Comparison of ENCODE assay signal across 8 cellular contexts in the genomic region with DNA sequence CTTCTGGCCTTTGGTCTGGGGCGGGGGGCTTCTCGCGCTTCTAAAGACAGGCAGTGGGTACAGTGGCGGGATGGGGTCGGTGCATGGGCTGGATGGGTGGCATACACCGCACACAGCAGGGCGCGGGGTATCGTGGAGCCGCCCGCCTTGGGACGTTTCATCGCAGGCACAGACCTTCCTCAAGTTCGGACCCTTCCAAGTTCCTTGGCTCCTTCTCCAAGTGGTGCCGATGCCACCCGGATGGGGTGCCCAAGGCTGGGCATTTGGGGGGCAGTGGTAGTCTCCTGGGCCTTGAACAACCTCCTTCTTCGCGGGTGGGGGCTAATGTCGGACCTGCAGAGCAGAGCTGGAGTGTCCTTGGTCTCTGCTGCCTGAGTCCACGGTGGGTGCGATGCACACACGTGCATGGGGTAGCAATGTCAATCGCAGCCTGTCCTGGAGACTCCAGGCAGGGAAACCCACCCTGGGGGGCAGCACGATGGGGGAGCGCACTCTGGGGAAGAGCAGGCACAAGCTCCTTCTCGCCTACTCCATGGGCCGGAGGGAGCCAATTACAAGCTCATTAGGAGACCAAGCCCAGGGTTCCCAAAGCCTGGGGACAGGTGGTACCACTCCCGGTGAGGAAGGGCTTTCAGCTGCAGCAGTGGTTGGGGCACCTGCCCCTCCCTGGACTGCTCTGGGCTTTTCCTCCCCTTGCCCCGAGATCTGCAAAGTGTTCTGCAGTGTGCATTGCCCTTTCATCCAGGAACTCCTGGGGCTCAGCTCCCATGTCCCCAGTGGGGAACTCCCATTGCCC. TPM values are rescaled to one million over a fixed set of nuclear protein-coding genes. Genes with fewer than 3 reads are reported as not detected.
A peak's percentile ranks its signal among the peaks of the same experiment; 100 is the strongest.
DNase-seq lines count a peak whose midpoint lies in the region; ATAC-seq, FAIRE-seq and TF ChIP-seq lines count a peak whose summit lies in the region.

No MANE protein-coding gene starts in this region.

- H3K4me1 Mint-ChIP-seq in Caco-2 (ENCODE audit: low read depth, unreplicated experiment) (peaks cover 29% of the 10 kb centered on the region), progenitor cell of endocrine pancreas (ENCODE audit: low read depth) (peaks cover 19% of the 10 kb centered on the region)

- H3K36me3 Mint-ChIP-seq in Caco-2 (ENCODE audit: insufficient read depth, unreplicated experiment) (peaks cover 27% of the 10 kb centered on the region), progenitor cell of endocrine pancreas (ENCODE audit: insufficient read depth) (no peaks in the 10 kb centered on the region)

- H3K27ac Mint-ChIP-seq in Caco-2 (ENCODE audit: unreplicated experiment), result peak overlapping the region; percentile 69
- H3K27ac Mint-ChIP-seq in progenitor cell of endocrine pancreas, result no peak overlapping the region

- DNase-seq in Caco-2 (no peak), OCI-M1 (lab: John Stamatoyannopoulos, UW) (peak; percentile 17), esophagus squamous epithelium (lab: John Stamatoyannopoulos, UW) (no peak), progenitor cell of endocrine pancreas (ENCODE audit: low spot score, unreplicated experiment) (no peak), kidney tubule cell (ENCODE audit: low spot score) (no peak), D721Med (ENCODE audit: insufficient read length, low spot score) (no peak), ACHN (no peak)

- peak overlapping the region; percentile 88 to 95 (median 92) for H3K27ac ChIP-seq in esophagus squamous epithelium

- no peak for FAIRE-seq in D721Med (lab: Jason Lieb, UNC)

- H3K4me1 ChIP-seq in Caco-2 (peaks cover 35% of the 10 kb centered on the region), esophagus squamous epithelium (peaks cover 86 to 95% (median 86%) of the 10 kb centered on the region in 3 donors)

- H3K27me3 ChIP-seq in Caco-2 (replicated peaks; ENCODE audit: control insufficient read depth, insufficient read depth, low read length) (no peaks in the 10 kb centered on the region), esophagus squamous epithelium (no peaks in the 10 kb centered on the region)

- H3K27me3 Mint-ChIP-seq in Caco-2 (ENCODE audit: insufficient read depth, unreplicated experiment) (no peaks in the 10 kb centered on the region), progenitor cell of endocrine pancreas (no peaks in the 10 kb centered on the region)

- BruUV-seq in Caco-2 (replicated peaks; lab: Mats Ljungman, UMichigan), result no TSS peak

- intact Hi-C loops in Caco-2 (cut with micrococcal nuclease; ENCODE audit: unreplicated experiment) (no loop called here), esophagus squamous epithelium (cut with DNase I) (no loop called here)

- TF ChIP-seq CTCF in Caco-2 (IDR thresholded peaks at IDR 0.05; ENCODE audit: insufficient read depth in 1 of 2, low read depth in 1 of 2, low read length in 1 of 2, severe bottlenecking in 1 of 2, unreplicated experiment in 1 of 2), result no peak
- TF ChIP-seq CTCF in esophagus squamous epithelium (IDR thresholded peaks at IDR 0.05), result no peak
- TF ChIP-seq CTCF in progenitor cell of endocrine pancreas (IDR thresholded peaks at IDR 0.05; ENCODE audit: unreplicated experiment), result no peak
- TF ChIP-seq CTCF in D721Med (IDR thresholded peaks at IDR 0.05; ENCODE audit: insufficient read depth, missing control alignments), result no peak

- H3K4me3 Mint-ChIP-seq in Caco-2 (ENCODE audit: unreplicated experiment), result peak overlapping the region; percentile 76
- H3K4me3 Mint-ChIP-seq in progenitor cell of endocrine pancreas (ENCODE audit: low read depth), result peak overlapping the region; percentile 74

- no peak for ATAC-seq in HG02588 (IDR thresholded peaks at IDR 0.05; ENCODE audit: unreplicated experiment)

- in situ Hi-C loops in ACHN (cut with HindIII; ENCODE audit: low pct_ligation_motif_present, low pct_unique_long_range_greater_than_20kb, low sequenced_read_pairs), result no loop called here

- CTCF ChIA-PET in Caco-2 (lab: Charles Lee), result interaction anchor here (1.2 kb wide), 1 partner anchor 85 kb away, joined by 3 read pairs; no protein-coding TSS in a partner anchor

- no peak for TF ChIP-seq POLR2A in esophagus squamous epithelium (IDR thresholded peaks at IDR 0.05)

- no peaks in the 10 kb centered on the region for H3K9me3 Mint-ChIP-seq in Caco-2 (ENCODE audit: unreplicated experiment)
- no peaks in the 10 kb centered on the region for H3K9me3 Mint-ChIP-seq in progenitor cell of endocrine pancreas (ENCODE audit: low read depth)

- POLR2A ChIA-PET in Caco-2 (lab: Charles Lee), result no interaction called here

- H3K9me3 ChIP-seq in Caco-2 (no peaks in the 10 kb centered on the region), esophagus squamous epithelium (no peaks in the 10 kb centered on the region)

- WGBS in esophagus squamous epithelium, 2 donors, result 78% methylated on average over 7 of the region's 29 CpGs; no CpG with 5 or more reads in 1 of the 2 donors

- peaks cover 2% of the 10 kb centered on the region; the same call in 1 of the 2 replicates for H3K36me3 ChIP-seq in Caco-2 (ENCODE audit: control insufficient read depth, insufficient read depth, low read length)
- peaks cover 0 to 8% (median 0%) of the 10 kb centered on the region in 3 donors for H3K36me3 ChIP-seq in esophagus squamous epithelium

- peak overlapping the region; percentile 95 for H3K4me3 ChIP-seq in Caco-2 (ENCODE audit: low read depth, low read length)
- H3K4me3 ChIP-seq in esophagus squamous epithelium, result peak overlapping the region; percentile 21 to 85 (median 76)

RNA-seq across cellular contexts. Expression of a gene that starts 0.7 kb away (rescaled TPM):
- total RNA-seq in Caco-2 (2022) (45.5 and 64.1 TPM in 2 replicates), esophagus squamous epithelium (10 to 100 TPM; 15.5 to 39.7 (median 27.5) TPM), progenitor cell of endocrine pancreas (55.0 and 57.1 TPM in 2 replicates)

RNA-seq across cellular contexts. Expression of a gene that starts 40.2 kb away (rescaled TPM):
- 0.49 and 0.50 TPM in 2 replicates for total RNA-seq in Caco-2 (2022)
- 10 to 100 TPM in 2 of 4 donors, 1 to 10 TPM in 2; 3.2 to 26.6 (median 9.1) TPM for total RNA-seq in esophagus squamous epithelium
- total RNA-seq in progenitor cell of endocrine pancreas, result not detected in 2 replicates
